In the genomic region with DNA sequence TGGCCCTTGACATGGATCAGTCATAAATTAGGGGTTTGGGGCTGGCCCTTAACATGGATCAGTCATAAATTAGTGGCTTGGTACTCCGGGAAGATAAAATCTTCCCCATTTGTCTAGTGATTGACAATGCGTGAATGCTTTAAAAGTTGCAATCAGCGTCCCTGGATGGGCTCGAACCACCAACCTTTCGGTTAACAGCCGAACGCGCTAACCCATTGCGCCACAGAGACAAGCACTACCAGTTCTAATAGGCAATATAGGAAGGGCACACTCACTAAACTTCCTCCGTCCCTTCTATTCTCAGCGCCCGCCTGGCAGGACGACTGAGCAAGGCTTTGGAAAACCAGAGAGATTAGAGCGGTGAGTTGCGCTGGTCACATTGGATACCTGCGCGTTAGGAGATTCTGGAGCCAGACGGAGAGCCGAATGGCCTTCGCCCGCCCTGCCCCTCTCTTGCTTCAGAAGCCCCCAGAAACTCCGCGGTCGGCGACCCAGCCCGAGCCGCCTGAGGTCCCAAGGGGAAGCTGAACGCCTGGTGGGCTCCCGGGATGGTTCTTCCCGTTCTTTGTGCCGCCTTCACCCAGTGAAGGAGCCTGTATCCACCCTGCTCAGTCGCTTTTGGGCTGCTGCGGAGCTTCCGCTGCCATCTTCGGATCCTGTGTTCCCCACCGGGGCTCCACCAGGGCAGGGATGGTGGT, we compare ENCODE assay signal across 8 cellular contexts.
DNase-seq lines count a peak whose midpoint lies in the region; ATAC-seq, FAIRE-seq and TF ChIP-seq lines count a peak whose summit lies in the region.

No MANE protein-coding gene starts in this region.

- 1% methylated on average over 33 of the region's 36 CpGs for WGBS in A549 (ENCODE audit: missing lambda C conversion rate)
- 4% methylated on average over 27 of the region's 36 CpGs for WGBS in right lobe of liver (ENCODE audit: insufficient coverage, low coverage, low lambda C conversion rate, missing lambda C conversion rate)

- H3K27me3 ChIP-seq in brain microvascular endothelial cell (replicated peaks) (no peaks in the 10 kb centered on the region), right lobe of liver (no peaks in the 10 kb centered on the region)

- no peak for TF ChIP-seq RAD21 in A549 (conservative IDR thresholded peaks at IDR 0.05 in 1 of 2, IDR thresholded peaks at IDR 0.05 in 1 of 2)

- POLR2A ChIA-PET in A549 (lab: Yijun Ruan, JAX), result no interaction called here

- H3K9me3 ChIP-seq in A549, result no peaks in the 10 kb centered on the region
- no peaks in the 10 kb centered on the region for H3K9me3 ChIP-seq in right lobe of liver

- in situ Hi-C loops in brain microvascular endothelial cell (cut with HindIII; ENCODE audit: low pct_ligation_motif_present, low sequenced_read_pairs), result no loop called here

- DNase-seq in A549 (ENCODE audit: low read depth in 1 of 2, low spot score in 1 of 2) (peak; percentile 47 to 90), HFF-Myc (ENCODE audit: extremely low read depth, low read depth) (no peak), brain microvascular endothelial cell (peak; percentile 0), right lobe of liver (peak; percentile 28 to 73 (median 67)), Right ventricle myocardium inferior (ENCODE audit: missing footprints) (no peak)

- TF ChIP-seq POLR2A in A549 (IDR thresholded peaks at IDR 0.05; ENCODE audit: low read length) (no peak), right lobe of liver (IDR thresholded peaks at IDR 0.05) (peak; percentile 72)

- H3K36me3 ChIP-seq in brain microvascular endothelial cell (replicated peaks), result no peaks in the 10 kb centered on the region
- no peaks in the 10 kb centered on the region for H3K36me3 ChIP-seq in right lobe of liver

- FAIRE-seq in A549 (lab: Jason Lieb, UNC), result no peak

- H3K4me2 ChIP-seq in A549, result peak overlapping the region; percentile 74

- CTCF ChIA-PET in A549 (lab: Yijun Ruan, JAX), result no interaction called here

- peak; percentile 97 to 98 for ATAC-seq in A549
- ATAC-seq in right lobe of liver, result peak; percentile 71 to 76 (median 74)
- no peak for ATAC-seq in activated CD4-positive, CD25-positive, alpha-beta regulatory T cell treated with anti-CD3 and anti-CD28 coated beads, Interleukin-2, amount 50 U/mL, for 24 hours
- no peak for ATAC-seq in HG02840 (IDR thresholded peaks at IDR 0.05; ENCODE audit: low FRiP score, unreplicated experiment)
- no peak for ATAC-seq in Right ventricle myocardium inferior
- no peak for ATAC-seq in GM19395 (IDR thresholded peaks at IDR 0.05; ENCODE audit: unreplicated experiment)

- intact Hi-C loops in right lobe of liver (cut with DNase I), result no loop called here
- intact Hi-C loops in Right ventricle myocardium inferior (cut with DNase I), result no loop called here

- TF ChIP-seq CTCF in A549 (IDR thresholded peaks at IDR 0.05) (no peak), HFF-Myc (IDR thresholded peaks at IDR 0.05; ENCODE audit: low read depth, low read length, missing control alignments) (no peak), brain microvascular endothelial cell (IDR thresholded peaks at IDR 0.05; ENCODE audit: low read depth, low read length, missing control alignments) (no peak), right lobe of liver (IDR thresholded peaks at IDR 0.05) (no peak)

- peak overlapping the region; percentile 68 for H3K4me3 ChIP-seq in A549
- peak overlapping the region; percentile 32 for H3K4me3 ChIP-seq in HFF-Myc (replicated peaks; ENCODE audit: low read depth, low read length)
- no peak overlapping the region for H3K4me3 ChIP-seq in brain microvascular endothelial cell (ENCODE audit: low read depth, low read length)
- peak overlapping the region; percentile 20 to 61 (median 51) for H3K4me3 ChIP-seq in right lobe of liver

- no peak for TF ChIP-seq EP300 in A549 (IDR thresholded peaks at IDR 0.05)

- H3K4me1 ChIP-seq in A549 (peaks cover 5% of the 10 kb centered on the region; the same call in 2 of the 3 replicates), right lobe of liver (peaks cover 0 to 16% (median 0%) of the 10 kb centered on the region in 4 donors)

- peak overlapping the region; percentile 79 to 90 for H3K27ac ChIP-seq in A549
- H3K27ac ChIP-seq in brain microvascular endothelial cell, result no peak overlapping the region
- peak overlapping the region; percentile 57 to 92 (median 90) for H3K27ac ChIP-seq in right lobe of liver

TF ChIP-seq in A549, 52 proteins besides CTCF, POLR2A, EP300 and RAD21:
- TF ChIP-seq ESRRA (IDR thresholded peaks at IDR 0.05; ENCODE audit: borderline replicate concordance, low read length), result no peak
- no peak for TF ChIP-seq ZFP36 (IDR thresholded peaks at IDR 0.05; ENCODE audit: borderline replicate concordance, partially characterized antibody)
- TF ChIP-seq, protein P1, sequence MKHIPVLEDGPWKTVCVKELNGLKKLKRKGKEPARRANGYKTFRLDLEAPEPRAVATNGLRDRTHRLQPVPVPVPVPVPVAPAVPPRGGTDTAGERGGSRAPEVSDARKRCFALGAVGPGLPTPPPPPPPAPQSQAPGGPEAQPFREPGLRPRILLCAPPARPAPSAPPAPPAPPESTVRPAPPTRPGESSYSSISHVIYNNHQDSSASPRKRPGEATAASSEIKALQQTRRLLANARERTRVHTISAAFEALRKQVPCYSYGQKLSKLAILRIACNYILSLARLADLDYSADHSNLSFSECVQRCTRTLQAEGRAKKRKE (CRISPR knock-in tag; IDR thresholded peaks at IDR 0.05; ENCODE audit: low read depth), result no peak
- no peak for TF ChIP-seq RNF2 (IDR thresholded peaks at IDR 0.05; ENCODE audit: borderline replicate concordance, low read depth)
- TF ChIP-seq, protein P2, sequence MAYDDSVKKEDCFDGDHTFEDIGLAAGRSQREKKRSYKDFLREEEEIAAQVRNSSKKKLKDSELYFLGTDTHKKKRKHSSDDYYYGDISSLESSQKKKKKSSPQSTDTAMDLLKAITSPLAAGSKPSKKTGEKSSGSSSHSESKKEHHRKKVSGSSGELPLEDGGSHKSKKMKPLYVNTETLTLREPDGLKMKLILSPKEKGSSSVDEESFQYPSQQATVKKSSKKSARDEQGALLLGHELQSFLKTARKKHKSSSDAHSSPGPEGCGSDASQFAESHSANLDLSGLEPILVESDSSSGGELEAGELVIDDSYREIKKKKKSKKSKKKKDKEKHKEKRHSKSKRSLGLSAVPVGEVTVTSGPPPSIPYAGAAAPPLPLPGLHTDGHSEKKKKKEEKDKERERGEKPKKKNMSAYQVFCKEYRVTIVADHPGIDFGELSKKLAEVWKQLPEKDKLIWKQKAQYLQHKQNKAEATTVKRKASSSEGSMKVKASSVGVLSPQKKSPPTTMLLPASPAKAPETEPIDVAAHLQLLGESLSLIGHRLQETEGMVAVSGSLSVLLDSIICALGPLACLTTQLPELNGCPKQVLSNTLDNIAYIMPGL (CRISPR knock-in tag; IDR thresholded peaks at IDR 0.05; ENCODE audit: borderline replicate concordance), result 0 out of 2 replicates have a peak, but pooled peaks have one; percentile 79
- TF ChIP-seq, protein P3, sequence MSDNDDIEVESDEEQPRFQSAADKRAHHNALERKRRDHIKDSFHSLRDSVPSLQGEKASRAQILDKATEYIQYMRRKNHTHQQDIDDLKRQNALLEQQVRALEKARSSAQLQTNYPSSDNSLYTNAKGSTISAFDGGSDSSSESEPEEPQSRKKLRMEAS (IDR thresholded peaks at IDR 0.05), result peak; percentile 70
- no peak for TF ChIP-seq ZSCAN20 (CRISPR knock-in tag; IDR thresholded peaks at IDR 0.05)
- TF ChIP-seq GATA3 (IDR thresholded peaks at IDR 0.05; ENCODE audit: borderline replicate concordance), result peak; percentile 63; the same call in 1 of the 2 replicates
- TF ChIP-seq KDM1A (IDR thresholded peaks at IDR 0.05; ENCODE audit: low read depth), result no peak
- TF ChIP-seq EHMT2 (IDR thresholded peaks at IDR 0.05; ENCODE audit: low read depth), result 0 out of 2 replicates have a peak, but pooled peaks have one; percentile 42
- peak; percentile 40 to 83; a peak in 3 of 4 replicates for TF ChIP-seq CEBPB (IDR thresholded peaks at IDR 0.05)
- TF ChIP-seq NPAS2 (CRISPR knock-in tag; IDR thresholded peaks at IDR 0.05; ENCODE audit: borderline replicate concordance), result no peak
- TF ChIP-seq PHF8 (IDR thresholded peaks at IDR 0.05; ENCODE audit: borderline replicate concordance, low read depth), result 0 out of 2 replicates have a peak, but pooled peaks have one; percentile 24
- peak; percentile 41 for TF ChIP-seq SMC3 (IDR thresholded peaks at IDR 0.05)
- peak; percentile 78 for TF ChIP-seq SREBF2 (IDR thresholded peaks at IDR 0.05)

Comparison
In these comparisons a context has a peak if more than half of its experiments do, and no peak if none do; other contexts are left out.
1. ATAC-seq: peak in A549 (2 of 2) and right lobe of liver (4 of 4); none in activated CD4-positive, CD25-positive, alpha-beta regulatory T cell treated with anti-CD3 and anti-CD28 coated beads, Interleukin-2, amount 50 U/mL, for 24 hours (0 of 2), HG02840 (single experiment), Right ventricle myocardium inferior (single experiment) and GM19395 (single experiment).
2. DNase-seq: peak in A549 (2 of 2), brain microvascular endothelial cell (single experiment) and right lobe of liver (3 of 3); none in HFF-Myc (single experiment) and Right ventricle myocardium inferior (single experiment).